18 cellular contexts compared by ENCODE assay signal in genomic region chr1:35675773-35676172, GRCh38. TPM values are rescaled to one million over a fixed set of nuclear protein-coding genes. Genes with fewer than 3 reads are reported as not detected.
DNase-seq lines count a peak whose midpoint lies in the region; ATAC-seq, FAIRE-seq and TF ChIP-seq lines count a peak whose summit lies in the region.
"Had no signal": no experiment of that assay in that cellular context is flagged by ENCODE, and none has a peak within 500 bp of the region (broad histone marks: within the 10 kb centered on the region; RNA-seq: fewer than 3 reads in every experiment).

No MANE protein-coding gene starts in this region.

- H3K4me1 Mint-ChIP-seq in T-cell, result no peaks in the 10 kb centered on the region
- no peaks in the 10 kb centered on the region for H3K4me1 Mint-ChIP-seq in CD4-positive, alpha-beta T cell (ENCODE audit: low read depth)

- TF ChIP-seq CTCF in brain microvascular endothelial cell (IDR thresholded peaks at IDR 0.05; ENCODE audit: low read depth, low read length, missing control alignments) (no peak), kidney (IDR thresholded peaks at IDR 0.05; ENCODE audit: borderline replicate concordance, extremely low read depth, insufficient read depth) (no peak)
- no peak for TF ChIP-seq CTCF in CD4-positive, alpha-beta T cell (IDR thresholded peaks at IDR 0.05)

- ATAC-seq in T-cell (replicated peaks in 1 of 4), result no peak
- no peak for ATAC-seq in CD4-positive, alpha-beta T cell (ENCODE audit: poor library complexity)
- ATAC-seq: CD8-positive, alpha-beta T cell; SK-N-SH treated with all-trans-retinoic acid at 6 μM for 48 hours had no signal

- H3K4me3 Mint-ChIP-seq in T-cell, result no peak overlapping the region
- no peak overlapping the region for H3K4me3 Mint-ChIP-seq in CD4-positive, alpha-beta T cell
- H3K4me3 Mint-ChIP-seq: CD8-positive, alpha-beta T cell had no signal

- H3K27ac Mint-ChIP-seq in T-cell, result no peak overlapping the region
- H3K27ac Mint-ChIP-seq in CD4-positive, alpha-beta T cell, result no peak overlapping the region
- H3K27ac Mint-ChIP-seq: CD8-positive, alpha-beta T cell had no signal

- peak; percentile 13 for DNase-seq in MG63
- peak; percentile 50 for DNase-seq in brain microvascular endothelial cell
- peak; percentile 52 for DNase-seq in iris pigment epithelial cell (ENCODE audit: low read depth)
- no peak for DNase-seq in T-cell
- no peak for DNase-seq in kidney
- no peak for DNase-seq in CD4-positive, alpha-beta T cell
- no peak for DNase-seq in hippocampal formation (lab: John Stamatoyannopoulos, UW)
- DNase-seq: CD8-positive, alpha-beta T cell; DMS79 treated with DMSO at 0.1 percent for 48 hours; HCEC 1CT; KG1; NCI-H1436; NCI-H2029 treated with DMSO at 0.1 percent for 48 hours; NCI-H510A; SHP77 had no signal

- H3K9me3 ChIP-seq in MG63, result no peaks in the 10 kb centered on the region
- H3K9me3 ChIP-seq in kidney (ENCODE audit: control insufficient read depth in 1 of 2, low read length in 2 of 2), result no peaks in the 10 kb centered on the region
- no peaks in the 10 kb centered on the region for H3K9me3 ChIP-seq in CD4-positive, alpha-beta T cell (ENCODE audit: control insufficient read depth, low read length)

- H3K4me3 ChIP-seq in MG63, result no peak overlapping the region
- no peak overlapping the region for H3K4me3 ChIP-seq in brain microvascular endothelial cell (ENCODE audit: low read depth, low read length)
- no peak overlapping the region for H3K4me3 ChIP-seq in kidney (ENCODE audit: low read length in 2 of 2)

- H3K4me1 ChIP-seq in kidney (ENCODE audit: control insufficient read depth in 1 of 2, insufficient read depth in 1 of 2, low read depth in 1 of 2, low read length in 2 of 2), result no peaks in the 10 kb centered on the region

- in situ Hi-C loops in brain microvascular endothelial cell (cut with HindIII; ENCODE audit: low pct_ligation_motif_present, low sequenced_read_pairs), result no loop called here

- no peaks in the 10 kb centered on the region for H3K36me3 Mint-ChIP-seq in T-cell
- no peaks in the 10 kb centered on the region for H3K36me3 Mint-ChIP-seq in CD4-positive, alpha-beta T cell (ENCODE audit: low read depth)
- H3K36me3 Mint-ChIP-seq: CD8-positive, alpha-beta T cell had no signal

- no peaks in the 10 kb centered on the region for H3K27me3 ChIP-seq in MG63
- H3K27me3 ChIP-seq in brain microvascular endothelial cell (replicated peaks), result no peaks in the 10 kb centered on the region
- H3K27me3 ChIP-seq in CD4-positive, alpha-beta T cell (ENCODE audit: control insufficient read depth, insufficient read depth, low read length), result peaks cover 12% of the 10 kb centered on the region

- CTCF ChIA-PET in T-cell (lab: Charles Lee), result no interaction called here
- CTCF ChIA-PET in CD4-positive, alpha-beta T cell (lab: Charles Lee), result no interaction called here

- peaks cover 12 to 24% of the 10 kb centered on the region in 2 donors for H3K27me3 Mint-ChIP-seq in T-cell
- H3K27me3 Mint-ChIP-seq in CD4-positive, alpha-beta T cell, result peaks cover 16% of the 10 kb centered on the region

- POLR2A ChIA-PET in T-cell (lab: Charles Lee), result no interaction called here
- POLR2A ChIA-PET in CD4-positive, alpha-beta T cell (lab: Charles Lee), result no interaction called here

- H3K9me3 Mint-ChIP-seq in T-cell, result no peaks in the 10 kb centered on the region
- H3K9me3 Mint-ChIP-seq in CD4-positive, alpha-beta T cell, result no peaks in the 10 kb centered on the region
- H3K9me3 Mint-ChIP-seq: CD8-positive, alpha-beta T cell had no signal

- H3K27ac ChIP-seq in brain microvascular endothelial cell, result no peak overlapping the region
- no peak overlapping the region for H3K27ac ChIP-seq in kidney (ENCODE audit: low read depth in 2 of 2, low read length in 2 of 2)
- no peak overlapping the region for H3K27ac ChIP-seq in CD4-positive, alpha-beta T cell (ENCODE audit: low read depth, low read length)

- H3K36me3 ChIP-seq in MG63, result no peaks in the 10 kb centered on the region
- H3K36me3 ChIP-seq in brain microvascular endothelial cell (replicated peaks), result no peaks in the 10 kb centered on the region
- no peaks in the 10 kb centered on the region for H3K36me3 ChIP-seq in kidney (ENCODE audit: control insufficient read depth in 1 of 2, insufficient read depth in 2 of 2, low read length in 2 of 2)

- H3K9ac ChIP-seq in kidney (ENCODE audit: low read length in 2 of 2), result no peak overlapping the region

- no peak for FAIRE-seq in kidney (lab: Jason Lieb, UNC)
- FAIRE-seq: D721Med, G401.6 had no signal

- intact Hi-C loops in kidney (cut with DNase I), result no loop called here
- intact Hi-C loops in CD4-positive, alpha-beta T cell (cut with DNase I, micrococcal nuclease), result no loop called here

RNA-seq across cellular contexts. Expression of gene PSMB2, which starts 34.4 kb away (rescaled TPM):
- 109 and 114 TPM in 2 replicates for total RNA-seq in MG63 (2014; rRNA removed; shearing (Covaris generic); ENCODE audit: low replicate concordance)
- total RNA-seq in T-cell (10 to 100 TPM; 26.3 to 37.7 (median 27.1) TPM), kidney (44.1 TPM)
- polyA plus RNA-seq in kidney (ENCODE audit: insufficient read depth, low read depth, low replicate concordance), result 78.0 TPM
- total RNA-seq in CD4-positive, alpha-beta T cell, result 10 to 100 TPM; 34.0 to 35.3 TPM

RNA-seq across cellular contexts. Expression of gene C1orf216, which starts 42.9 kb away (rescaled TPM):
- 9.0 and 12.1 TPM in 2 replicates for total RNA-seq in MG63 (2014; rRNA removed; shearing (Covaris generic); ENCODE audit: low replicate concordance)
- total RNA-seq in T-cell (10 to 100 TPM in 1 of 5 donors, 1 to 10 TPM in 4; 4.1 to 10.7 (median 7.3) TPM), kidney (7.4 TPM)
- polyA plus RNA-seq in kidney (ENCODE audit: insufficient read depth, low read depth, low replicate concordance), result 6.0 TPM
- 1 to 10 TPM; 2.9 to 3.8 TPM for total RNA-seq in CD4-positive, alpha-beta T cell

Comparison
In these comparisons a context has a peak if more than half of its experiments do, and no peak if none do; other contexts are left out.
1. DNase-seq: peak in MG63 (single experiment), brain microvascular endothelial cell (single experiment) and iris pigment epithelial cell (single experiment); none in T-cell (0 of 34), kidney (single experiment), CD4-positive, alpha-beta T cell (0 of 10) and hippocampal formation (0 of 2).